Comparison of ENCODE assay signal across 22 cellular contexts in the genomic region with DNA sequence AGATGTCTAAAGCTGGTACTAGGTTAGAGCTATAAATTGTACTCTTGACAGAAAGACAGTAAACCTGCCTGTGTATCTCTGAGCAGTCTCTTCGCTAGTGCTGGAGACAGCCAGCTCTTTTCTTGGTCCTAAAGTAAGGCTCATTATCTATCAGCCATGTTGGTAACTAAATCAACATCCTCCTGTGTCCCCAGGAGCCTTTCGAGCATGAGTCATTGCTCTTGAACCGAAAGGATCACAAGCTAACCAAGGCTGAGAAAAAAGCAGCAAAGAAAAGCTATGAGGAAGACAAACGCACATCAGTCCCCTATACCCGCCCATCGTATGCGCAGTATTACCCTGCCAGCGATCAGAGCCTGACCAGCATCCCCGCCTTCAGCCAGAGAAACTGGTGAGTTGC. TPM values are rescaled to one million over a fixed set of nuclear protein-coding genes. Genes with fewer than 3 reads are reported as not detected.
A peak's percentile ranks its signal among the peaks of the same experiment; 100 is the strongest.
DNase-seq lines count a peak whose midpoint lies in the region; ATAC-seq and TF ChIP-seq lines count a peak whose summit lies in the region.
"Had no signal": no experiment of that assay in that cellular context is flagged by ENCODE, and none has a peak within 500 bp of the region (broad histone marks: within the 10 kb centered on the region; RNA-seq: fewer than 3 reads in every experiment).

No MANE protein-coding gene starts in this region.

- no peak overlapping the region for H3K9ac ChIP-seq in mammary epithelial cell (ENCODE audit: insufficient read depth, low read length)

- H3K4me3 ChIP-seq in fibroblast of mammary gland (ENCODE audit: control insufficient read depth, low read depth, low read length) (no peak overlapping the region), mammary epithelial cell (replicated peaks in 1 of 3; ENCODE audit: insufficient read depth in 1 of 3, low read depth in 2 of 3, low read length in 3 of 3) (no peak overlapping the region)
- H3K4me3 ChIP-seq: SK-N-MC had no signal

- intact Hi-C loops in mammary epithelial cell (cut with micrococcal nuclease) = no loop called here

- ATAC-seq in GM18867 (IDR thresholded peaks at IDR 0.05; ENCODE audit: unreplicated experiment) = no peak
- ATAC-seq: HepG2 had no signal

- no peak for TF ChIP-seq CTCF in fibroblast of mammary gland (conservative IDR thresholded peaks at IDR 0.05; ENCODE audit: control insufficient read depth, insufficient read depth, low read depth, low read length)
- TF ChIP-seq CTCF in mammary epithelial cell (conservative IDR thresholded peaks at IDR 0.05 in 1 of 2, IDR thresholded peaks at IDR 0.05 in 1 of 2; ENCODE audit: extremely low read depth in 1 of 2, insufficient read depth in 1 of 2, low read depth in 1 of 2, low read length in 2 of 2) = no peak

- CTCF ChIA-PET in mammary epithelial cell (lab: Charles Lee; ENCODE audit: low non-redundant PET) = interaction anchor here (0.6 kb wide), 1 partner anchor 144 kb away, joined by 5 read pairs; no protein-coding TSS in a partner anchor

- H3K79me2 ChIP-seq in mammary epithelial cell (ENCODE audit: insufficient read depth, low read length) = no peaks in the 10 kb centered on the region

- H3K27me3 ChIP-seq in mammary epithelial cell (ENCODE audit: insufficient read depth, low read length) = no peaks in the 10 kb centered on the region

- no peak overlapping the region for H3K27ac ChIP-seq in mammary epithelial cell (ENCODE audit: insufficient read depth, low read depth, low read length)
- H3K27ac ChIP-seq: RWPE1, SK-N-MC had no signal

- in situ Hi-C loops in mammary epithelial cell (cut with MboI; ENCODE audit: low sequenced_read_pairs in 2 of 2) = loop anchor here in 1 of 2 donors (25.0 kb wide), 1 partner anchor 134 kb away; the partner anchor contains the start of gene DCAF1

- DNase-seq in EL (peak; percentile 7), astrocyte of the hippocampus (ENCODE audit: low read depth, low spot score) (peak; percentile 43), fibroblast of mammary gland (ENCODE audit: low read depth) (peak; percentile 21), NCI-H748 treated with DMSO at 0.1 percent for 48 hours (lab: John Stamatoyannopoulos, UW) (no peak), mammary epithelial cell (no peak), NCI-H1105 treated with DMSO at 0.1 percent for 48 hours (lab: John Stamatoyannopoulos, UW) (no peak)
- DNase-seq: DMS79 treated with DMSO at 0.1 percent for 48 hours; KBM-7; MM.1S; NCI-H1092; NCI-H1436 treated with DMSO at 0.1 percent for 48 hours; NCI-H1930; NCI-H2227 treated with DMSO at 0.1 percent for 48 hours; NCI-H510A; NCI-H774; NK-92 treated with Interleukin-12 subunit alpha and Interleukin-12 subunit beta, amount 100 ng/mL, for 24 hours; SHP77 treated with DMSO at 0.1 percent for 48 hours; SW 1271 had no signal

- H4K20me1 ChIP-seq in mammary epithelial cell (ENCODE audit: insufficient read depth, low read length) = no peaks in the 10 kb centered on the region

- dilution Hi-C loops in mammary epithelial cell (cut with HindIII; ENCODE audit: low sequenced_read_pairs) = no loop called here

- peaks cover 2% of the 10 kb centered on the region for H3K9me3 ChIP-seq in mammary epithelial cell (replicated peaks; ENCODE audit: insufficient read depth, low read length)

- no peak overlapping the region for H3K4me2 ChIP-seq in mammary epithelial cell (ENCODE audit: insufficient read depth, low read depth, low read length)

- no peaks in the 10 kb centered on the region for H3K4me1 ChIP-seq in mammary epithelial cell (ENCODE audit: insufficient read depth, low read length)

- peaks cover 24% of the 10 kb centered on the region for H3K36me3 ChIP-seq in mammary epithelial cell (ENCODE audit: insufficient read depth, low read length)

- H2AFZ ChIP-seq in mammary epithelial cell (ENCODE audit: low read depth, low read length) = no peak overlapping the region

- 98% methylated on average over 9 of the region's 9 CpGs for WGBS in mammary epithelial cell (ENCODE audit: low coverage, missing lambda C conversion rate)

- BruUV-seq in mammary epithelial cell (replicated peaks; lab: Mats Ljungman, UMichigan) = no TSS peak

RNA-seq across cellular contexts. Expression of gene TEX264, which starts 25.0 kb away (rescaled TPM):
- 10 to 100 TPM; 36.0 to 49.7 TPM for total RNA-seq in mammary epithelial cell
- polyA plus RNA-seq in mammary epithelial cell = 69.5 TPM
- polyA minus RNA-seq in mammary epithelial cell = 35.8 TPM

Comparison
In these comparisons a context has a peak if more than half of its experiments do, and no peak if none do; other contexts are left out.
1. DNase-seq: peak in EL (single experiment), astrocyte of the hippocampus (single experiment) and fibroblast of mammary gland (single experiment); none in NCI-H748 treated with DMSO at 0.1 percent for 48 hours (single experiment), mammary epithelial cell (single experiment) and NCI-H1105 treated with DMSO at 0.1 percent for 48 hours (single experiment).